Comparison of ENCODE assay signal across 16 cellular contexts in the genomic region with DNA sequence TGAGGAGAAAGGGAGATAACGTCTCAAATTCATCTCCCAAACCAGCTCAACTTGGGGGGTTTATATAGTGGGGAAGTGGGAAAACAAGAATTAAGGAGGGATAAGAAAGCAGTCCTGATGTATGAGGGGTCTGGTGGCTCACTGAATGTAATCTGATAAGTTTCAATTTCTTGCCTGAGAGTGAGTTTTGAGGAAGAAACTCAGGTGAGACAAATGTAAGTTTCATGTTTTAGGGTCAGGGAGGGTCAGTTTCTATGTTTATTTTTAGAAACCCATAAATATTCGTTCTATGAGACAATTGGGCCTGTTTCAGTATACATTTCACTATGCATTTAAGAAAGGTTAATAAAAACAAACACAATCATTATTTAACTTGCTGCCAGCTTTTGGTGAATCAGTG.
DNase-seq lines count a peak whose midpoint lies in the region; ATAC-seq and TF ChIP-seq lines count a peak whose summit lies in the region.
"Had no signal": no experiment of that assay in that cellular context is flagged by ENCODE, and none has a peak within 500 bp of the region (broad histone marks: within the 10 kb centered on the region; RNA-seq: fewer than 3 reads in every experiment).

No MANE protein-coding gene starts in this region.

- H3K36me3 Mint-ChIP-seq in GM23338 (ENCODE audit: low read depth) (peaks cover 8% of the 10 kb centered on the region), progenitor cell of endocrine pancreas (ENCODE audit: insufficient read depth) (peaks cover 1% of the 10 kb centered on the region)
- no peaks in the 10 kb centered on the region for H3K36me3 Mint-ChIP-seq in CD4-positive, alpha-beta T cell (ENCODE audit: low read depth)
- H3K36me3 Mint-ChIP-seq: IgD-negative memory B cell had no signal

- no peaks in the 10 kb centered on the region for H3K79me2 ChIP-seq in GM23338 (replicated peaks; ENCODE audit: insufficient read depth)

- TF ChIP-seq CTCF in GM23338 (conservative IDR thresholded peaks at IDR 0.05; ENCODE audit: low read depth in 2 of 2) (no peak), progenitor cell of endocrine pancreas (IDR thresholded peaks at IDR 0.05; ENCODE audit: unreplicated experiment) (no peak), A673 (conservative IDR thresholded peaks at IDR 0.05; ENCODE audit: low read depth, low read length) (no peak), tibial artery (IDR thresholded peaks at IDR 0.05) (no peak)
- no peak for TF ChIP-seq CTCF in CD4-positive, alpha-beta T cell (IDR thresholded peaks at IDR 0.05)

- H3K4me1 ChIP-seq in GM23338 (ENCODE audit: insufficient read depth) = peaks cover 12% of the 10 kb centered on the region; the same call in 1 of the 2 replicates
- H3K4me1 ChIP-seq in A673 (ENCODE audit: insufficient read depth, low read length, poor library complexity, severe bottlenecking) = no peaks in the 10 kb centered on the region
- no peaks in the 10 kb centered on the region for H3K4me1 ChIP-seq in tibial artery
- H3K4me1 ChIP-seq: suprapubic skin had no signal

- H3K4me1 Mint-ChIP-seq in GM23338 = peaks cover 38% of the 10 kb centered on the region
- peaks cover 12% of the 10 kb centered on the region for H3K4me1 Mint-ChIP-seq in progenitor cell of endocrine pancreas (ENCODE audit: low read depth)
- H3K4me1 Mint-ChIP-seq in CD4-positive, alpha-beta T cell (ENCODE audit: low read depth) = no peaks in the 10 kb centered on the region
- H3K4me1 Mint-ChIP-seq: activated CD4-positive, alpha-beta T cell treated with anti-CD3 and anti-CD28 coated beads, Interleukin-2, amount 10 ng/mL, durations not matched to agents 7 days and 5 days; IgD-negative memory B cell had no signal

- no peaks in the 10 kb centered on the region for H3F3A ChIP-seq in GM23338 (replicated peaks; ENCODE audit: low read depth)

- CTCF ChIA-PET in A673 (lab: Charles Lee) = no interaction called here
- CTCF ChIA-PET in CD4-positive, alpha-beta T cell (lab: Charles Lee) = no interaction called here

- H2AFZ ChIP-seq in GM23338 = peak overlapping the region; percentile 63; the same call in 1 of the 2 replicates

- H3K27me3 Mint-ChIP-seq in GM23338 (ENCODE audit: insufficient read depth, low read depth, poor library complexity) (peaks cover 6% of the 10 kb centered on the region), progenitor cell of endocrine pancreas (no peaks in the 10 kb centered on the region)
- H3K27me3 Mint-ChIP-seq in CD4-positive, alpha-beta T cell = no peaks in the 10 kb centered on the region
- H3K27me3 Mint-ChIP-seq: activated CD4-positive, alpha-beta T cell treated with anti-CD3 and anti-CD28 coated beads, Interleukin-2, amount 10 ng/mL, durations not matched to agents 7 days and 5 days; IgD-negative memory B cell had no signal

- no peak overlapping the region for H3K4me3 Mint-ChIP-seq in GM23338
- H3K4me3 Mint-ChIP-seq in progenitor cell of endocrine pancreas (ENCODE audit: low read depth) = no peak overlapping the region
- no peak overlapping the region for H3K4me3 Mint-ChIP-seq in CD4-positive, alpha-beta T cell
- H3K4me3 Mint-ChIP-seq: activated CD4-positive, alpha-beta T cell treated with anti-CD3 and anti-CD28 coated beads, Interleukin-2, amount 10 ng/mL, durations not matched to agents 7 days and 5 days; IgD-negative memory B cell had no signal

- H3K27ac ChIP-seq in GM23338 (ENCODE audit: low read depth) (no peak overlapping the region), A673 (ENCODE audit: low read depth, low read length, poor library complexity, severe bottlenecking) (no peak overlapping the region), tibial artery (no peak overlapping the region)
- no peak overlapping the region for H3K27ac ChIP-seq in CD4-positive, alpha-beta T cell (ENCODE audit: low read depth, low read length)
- H3K27ac ChIP-seq: neutrophil, suprapubic skin had no signal

- no peak for DNase-seq in GM23338 (ENCODE audit: low spot score)
- no peak for DNase-seq in progenitor cell of endocrine pancreas (ENCODE audit: low spot score, unreplicated experiment)
- DNase-seq in A673 (ENCODE audit: low spot score) = no peak
- no peak for DNase-seq in activated naive CD4-positive, alpha-beta T cell (lab: John Stamatoyannopoulos, UW)
- no peak for DNase-seq in tibial artery
- DNase-seq in CD4-positive, alpha-beta T cell = no peak
- DNase-seq: activated CD4-positive, alpha-beta T cell treated with anti-CD3 and anti-CD28 coated beads, Interleukin-2, amount 10 ng/mL, durations not matched to agents 7 days and 5 days; mammary epithelial cell; NCI-H1105 treated with DMSO at 0.1 percent for 48 hours; NCI-H510A; T-helper 2 cell had no signal

- no peak overlapping the region for H3K4me2 ChIP-seq in GM23338

- H3K27ac Mint-ChIP-seq in GM23338 (peak overlapping the region; percentile 14; the same call in 1 of the 2 replicates), progenitor cell of endocrine pancreas (peak overlapping the region; percentile 47)
- no peak overlapping the region for H3K27ac Mint-ChIP-seq in CD4-positive, alpha-beta T cell
- H3K27ac Mint-ChIP-seq: activated CD4-positive, alpha-beta T cell treated with anti-CD3 and anti-CD28 coated beads, Interleukin-2, amount 10 ng/mL, durations not matched to agents 7 days and 5 days; IgD-negative memory B cell had no signal

- no peaks in the 10 kb centered on the region for H3K36me3 ChIP-seq in GM23338 (ENCODE audit: insufficient read depth)
- no peaks in the 10 kb centered on the region for H3K36me3 ChIP-seq in A673 (ENCODE audit: insufficient read depth, low read length, poor library complexity, severe bottlenecking)
- H3K36me3 ChIP-seq in tibial artery = no peaks in the 10 kb centered on the region
- H3K36me3 ChIP-seq: neutrophil, suprapubic skin had no signal

- H3K27me3 ChIP-seq in GM23338 (ENCODE audit: insufficient read depth) (no peaks in the 10 kb centered on the region), A673 (replicated peaks; ENCODE audit: insufficient read depth, low read depth, low read length, poor library complexity) (peaks cover 3% of the 10 kb centered on the region), tibial artery (no peaks in the 10 kb centered on the region)
- no peaks in the 10 kb centered on the region for H3K27me3 ChIP-seq in CD4-positive, alpha-beta T cell (ENCODE audit: control insufficient read depth, insufficient read depth, low read length)
- H3K27me3 ChIP-seq: neutrophil, suprapubic skin had no signal

- no peaks in the 10 kb centered on the region for H3K9me3 ChIP-seq in A673 (ENCODE audit: low read depth, low read length, poor library complexity, severe bottlenecking)
- no peaks in the 10 kb centered on the region for H3K9me3 ChIP-seq in tibial artery
- no peaks in the 10 kb centered on the region for H3K9me3 ChIP-seq in CD4-positive, alpha-beta T cell (ENCODE audit: control insufficient read depth, low read length)
- H3K9me3 ChIP-seq: neutrophil, suprapubic skin had no signal

- H3K4me3 ChIP-seq in GM23338 (no peak overlapping the region), A673 (ENCODE audit: low read depth, low read length, poor library complexity, severe bottlenecking) (no peak overlapping the region), tibial artery (no peak overlapping the region)
- H3K4me3 ChIP-seq: suprapubic skin had no signal

- H4K20me1 ChIP-seq in GM23338 (replicated peaks; ENCODE audit: insufficient read depth) = no peaks in the 10 kb centered on the region

- H3K9me3 Mint-ChIP-seq in GM23338 = peaks cover 2% of the 10 kb centered on the region; the same call in 1 of the 3 replicates
- peaks cover 4% of the 10 kb centered on the region for H3K9me3 Mint-ChIP-seq in progenitor cell of endocrine pancreas (ENCODE audit: low read depth)
- H3K9me3 Mint-ChIP-seq in CD4-positive, alpha-beta T cell = no peaks in the 10 kb centered on the region
- H3K9me3 Mint-ChIP-seq: activated CD4-positive, alpha-beta T cell treated with anti-CD3 and anti-CD28 coated beads, Interleukin-2, amount 10 ng/mL, durations not matched to agents 7 days and 5 days; IgD-negative memory B cell had no signal

- H3K9me2 ChIP-seq in GM23338 (ENCODE audit: insufficient read depth) = no peaks in the 10 kb centered on the region

- ATAC-seq in GM19324 (IDR thresholded peaks at IDR 0.05; ENCODE audit: low FRiP score, unreplicated experiment) = peak; percentile 65
- ATAC-seq in GM23338 = no peak
- ATAC-seq in HG03196 (IDR thresholded peaks at IDR 0.05; ENCODE audit: unreplicated experiment) = peak; percentile 77
- no peak for ATAC-seq in CD4-positive, alpha-beta T cell (ENCODE audit: poor library complexity)

- intact Hi-C loops in A673 (cut with micrococcal nuclease; ENCODE audit: unreplicated experiment) (no loop called here), tibial artery (cut with DNase I; ENCODE audit: low total_unique reads) (no loop called here)
- intact Hi-C loops in CD4-positive, alpha-beta T cell (cut with DNase I, micrococcal nuclease) = no loop called here

- no TSS peak for BruUV-seq in A673 (replicated peaks; lab: Mats Ljungman, UMichigan)

- POLR2A ChIA-PET in A673 (lab: Charles Lee; ENCODE audit: low non-redundant PET) = no interaction called here
- POLR2A ChIA-PET in CD4-positive, alpha-beta T cell (lab: Charles Lee) = no interaction called here

TF ChIP-seq in GM23338, 12 proteins besides CTCF, POLR2A, EP300 and RAD21 (continues in another document):
- TF ChIP-seq, protein P1, sequence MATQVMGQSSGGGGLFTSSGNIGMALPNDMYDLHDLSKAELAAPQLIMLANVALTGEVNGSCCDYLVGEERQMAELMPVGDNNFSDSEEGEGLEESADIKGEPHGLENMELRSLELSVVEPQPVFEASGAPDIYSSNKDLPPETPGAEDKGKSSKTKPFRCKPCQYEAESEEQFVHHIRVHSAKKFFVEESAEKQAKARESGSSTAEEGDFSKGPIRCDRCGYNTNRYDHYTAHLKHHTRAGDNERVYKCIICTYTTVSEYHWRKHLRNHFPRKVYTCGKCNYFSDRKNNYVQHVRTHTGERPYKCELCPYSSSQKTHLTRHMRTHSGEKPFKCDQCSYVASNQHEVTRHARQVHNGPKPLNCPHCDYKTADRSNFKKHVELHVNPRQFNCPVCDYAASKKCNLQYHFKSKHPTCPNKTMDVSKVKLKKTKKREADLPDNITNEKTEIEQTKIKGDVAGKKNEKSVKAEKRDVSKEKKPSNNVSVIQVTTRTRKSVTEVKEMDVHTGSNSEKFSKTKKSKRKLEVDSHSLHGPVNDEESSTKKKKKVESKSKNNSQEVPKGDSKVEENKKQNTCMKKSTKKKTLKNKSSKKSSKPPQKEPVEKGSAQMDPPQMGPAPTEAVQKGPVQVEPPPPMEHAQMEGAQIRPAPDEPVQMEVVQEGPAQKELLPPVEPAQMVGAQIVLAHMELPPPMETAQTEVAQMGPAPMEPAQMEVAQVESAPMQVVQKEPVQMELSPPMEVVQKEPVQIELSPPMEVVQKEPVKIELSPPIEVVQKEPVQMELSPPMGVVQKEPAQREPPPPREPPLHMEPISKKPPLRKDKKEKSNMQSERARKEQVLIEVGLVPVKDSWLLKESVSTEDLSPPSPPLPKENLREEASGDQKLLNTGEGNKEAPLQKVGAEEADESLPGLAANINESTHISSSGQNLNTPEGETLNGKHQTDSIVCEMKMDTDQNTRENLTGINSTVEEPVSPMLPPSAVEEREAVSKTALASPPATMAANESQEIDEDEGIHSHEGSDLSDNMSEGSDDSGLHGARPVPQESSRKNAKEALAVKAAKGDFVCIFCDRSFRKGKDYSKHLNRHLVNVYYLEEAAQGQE (IDR thresholded peaks at IDR 0.05; ENCODE audit: unreplicated experiment) = no peak
- TF ChIP-seq POLR2AphosphoS5 (IDR thresholded peaks at IDR 0.05; ENCODE audit: low read depth) (no peak), EZH2phosphoT487 (IDR thresholded peaks at IDR 0.05; ENCODE audit: unreplicated experiment) (no peak)

Comparison
In these comparisons a context has a peak if more than half of its experiments do, and no peak if none do; other contexts are left out.
1. ATAC-seq: peak in GM19324 (single experiment) and HG03196 (single experiment); none in GM23338 (single experiment) and CD4-positive, alpha-beta T cell (single experiment).